ENCODE assay signal across 21 cellular contexts in genomic region chr2:37857485-37858196, GRCh38.
DNase-seq lines count a peak whose midpoint lies in the region; ATAC-seq and TF ChIP-seq lines count a peak whose summit lies in the region.
"Had no signal": no experiment of that assay in that cellular context is flagged by ENCODE, and none has a peak within 500 bp of the region (broad histone marks: within the 10 kb centered on the region; RNA-seq: fewer than 3 reads in every experiment).

No MANE protein-coding gene starts in this region.

- H3K4me1 Mint-ChIP-seq in chondrocyte (ENCODE audit: low read depth), result peaks cover 43% of the 10 kb centered on the region

- peaks cover 0 to 8% of the 10 kb centered on the region in 2 donors for H3K9me3 ChIP-seq in right atrium auricular region
- H3K9me3 ChIP-seq in aorta (ENCODE audit: control insufficient read depth, low read length), result no peaks in the 10 kb centered on the region
- H3K9me3 ChIP-seq: Caco-2, psoas muscle, vagina had no signal

- peak overlapping the region; percentile 83 for H3K27ac Mint-ChIP-seq in chondrocyte (ENCODE audit: unreplicated experiment)
- H3K27ac Mint-ChIP-seq: stimulated activated naive CD8-positive, alpha-beta T cell treated with anti-CD3 and anti-CD28 coated beads, Interleukin-15, Interleukin-2, amounts not matched to agents 100 ng/mL and 50 ng/mL, for 24 hours had no signal

- WGBS in aorta, 2 donors, result 66% methylated on average over 10 of the region's 10 CpGs

- H3K4me3 ChIP-seq in right atrium auricular region (no peak overlapping the region), aorta (ENCODE audit: low read length in 2 of 2) (no peak overlapping the region)
- H3K4me3 ChIP-seq: psoas muscle, vagina had no signal

- TF ChIP-seq CTCF in right atrium auricular region (IDR thresholded peaks at IDR 0.05) (no peak), chondrocyte (IDR thresholded peaks at IDR 0.05) (no peak)

- no peaks in the 10 kb centered on the region for H3K27me3 Mint-ChIP-seq in chondrocyte (ENCODE audit: low read depth)

- H3K27ac ChIP-seq in right atrium auricular region (peak overlapping the region; percentile 24 to 63), aorta (ENCODE audit: low read depth in 1 of 2, low read length in 2 of 2) (peak overlapping the region in 1 of 2 donors; percentile 90)
- H3K27ac ChIP-seq: epithelial cell of prostate, psoas muscle had no signal

- no peaks in the 10 kb centered on the region for H3K36me3 Mint-ChIP-seq in chondrocyte (ENCODE audit: low read depth)

- peaks cover 2 to 43% of the 10 kb centered on the region in 2 donors for H3K4me1 ChIP-seq in right atrium auricular region
- H3K4me1 ChIP-seq in aorta (ENCODE audit: control insufficient read depth in 1 of 2, insufficient read depth in 2 of 2, low read length in 2 of 2), result no peaks in the 10 kb centered on the region

- no peak for ATAC-seq in left ventricle myocardium superior
- ATAC-seq in aorta (ENCODE audit: low FRiP score), result no peak
- ATAC-seq in HG03135 (IDR thresholded peaks at IDR 0.05; ENCODE audit: unreplicated experiment), result no peak
- ATAC-seq: psoas muscle had no signal

- H3K27me3 ChIP-seq in right atrium auricular region (no peaks in the 10 kb centered on the region), aorta (ENCODE audit: control insufficient read depth in 1 of 2, insufficient read depth in 2 of 2, low read length in 1 of 2) (no peaks in the 10 kb centered on the region)
- H3K27me3 ChIP-seq: vagina had no signal

- no peaks in the 10 kb centered on the region for H3K36me3 ChIP-seq in right atrium auricular region
- no peaks in the 10 kb centered on the region for H3K36me3 ChIP-seq in aorta (ENCODE audit: control insufficient read depth in 1 of 2, insufficient read depth in 2 of 2, low read length in 1 of 2)
- H3K36me3 ChIP-seq: vagina had no signal

- intact Hi-C loops in left ventricle myocardium superior (cut with micrococcal nuclease) (no loop called here), aorta (cut with DNase I) (no loop called here)

- no peak overlapping the region for H3K4me3 Mint-ChIP-seq in chondrocyte (ENCODE audit: unreplicated experiment)
- H3K4me3 Mint-ChIP-seq: stimulated activated naive CD8-positive, alpha-beta T cell treated with anti-CD3 and anti-CD28 coated beads, Interleukin-15, Interleukin-2, amounts not matched to agents 100 ng/mL and 50 ng/mL, for 24 hours had no signal

- peaks cover 3% of the 10 kb centered on the region for H3K9me3 Mint-ChIP-seq in chondrocyte (ENCODE audit: low read depth)
- H3K9me3 Mint-ChIP-seq: stimulated activated naive CD8-positive, alpha-beta T cell treated with anti-CD3 and anti-CD28 coated beads, Interleukin-15, Interleukin-2, amounts not matched to agents 100 ng/mL and 50 ng/mL, for 24 hours had no signal

- DNase-seq in right atrium auricular region (ENCODE audit: low spot score) (no peak), left ventricle myocardium superior (no peak), chondrocyte (ENCODE audit: low spot score) (no peak), myocyte (ENCODE audit: low read depth) (peak; percentile 17), AG08396 (ENCODE audit: low spot score) (no peak), aorta (no peak)
- no peak for DNase-seq in activated CD4-positive, alpha-beta T cell treated with anti-CD3 and anti-CD28 coated beads, Interleukin-2, amount 50 U/mL, for 48 hours
- DNase-seq: anterior cingulate cortex; Caco-2; cortex of kidney; GDM1; GOT3; Karpas-422; NCI-H1417 treated with DMSO at 0.1 percent for 48 hours; NK-92 treated with Interleukin-12 subunit alpha and Interleukin-12 subunit beta, amount 100 ng/mL, for 24 hours; psoas muscle; T-helper 1 cell had no signal
